Comparison of ENCODE assay signal across 8 cellular contexts in the genomic region with DNA sequence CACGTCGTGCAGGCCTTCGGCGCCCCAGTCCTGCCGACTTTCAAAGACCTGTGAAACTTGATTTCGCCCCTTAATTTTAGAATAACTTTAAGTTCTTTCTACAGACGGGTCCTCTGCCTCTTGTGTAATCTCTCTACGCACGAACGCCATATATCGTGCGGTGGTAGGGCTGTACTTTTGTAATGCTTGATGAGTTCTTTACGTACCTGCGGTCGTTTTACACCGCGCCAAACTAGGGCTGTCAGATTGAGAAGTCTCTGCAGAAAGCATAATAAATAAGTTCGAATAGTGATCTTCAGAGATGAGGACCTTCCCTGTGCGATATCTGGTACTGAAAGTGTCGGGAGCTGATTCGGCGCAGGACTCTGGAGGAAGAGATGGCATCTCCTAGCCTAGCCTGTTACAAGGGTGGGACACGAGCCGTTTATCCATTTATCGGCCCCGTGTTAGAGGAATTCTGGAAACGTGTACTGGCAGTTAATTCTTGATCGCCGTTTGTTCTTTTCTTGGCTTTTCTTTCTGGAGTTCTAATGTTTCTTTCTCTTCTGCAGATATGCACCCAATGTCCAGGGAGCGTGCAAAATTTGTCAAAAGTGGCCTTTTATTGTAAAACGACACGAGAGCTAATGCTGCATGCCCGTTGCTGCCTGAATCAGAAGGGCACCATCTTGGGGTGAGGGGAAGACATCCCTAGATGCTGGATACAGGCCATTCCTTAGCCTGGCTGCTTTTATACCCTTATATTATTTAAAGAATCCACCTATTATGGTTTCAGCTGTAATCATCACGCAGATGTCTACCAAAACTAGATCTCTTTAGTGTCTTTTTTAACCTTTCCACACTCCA. TPM values are rescaled to one million over a fixed set of nuclear protein-coding genes. Genes with fewer than 3 reads are reported as not detected.
DNase-seq lines count a peak whose midpoint lies in the region; ATAC-seq and TF ChIP-seq lines count a peak whose summit lies in the region.

No MANE protein-coding gene starts in this region.

- H3K4me1 ChIP-seq in PC-9 (replicated peaks; ENCODE audit: insufficient read depth) (peaks cover 36% of the 10 kb centered on the region), iPS-15b (ENCODE audit: control insufficient read depth, insufficient read depth, low read length) (peaks cover 2% of the 10 kb centered on the region)

- no peaks in the 10 kb centered on the region for H3K27me3 ChIP-seq in PC-9 (ENCODE audit: insufficient read depth, low read depth)
- H3K27me3 ChIP-seq in iPS-15b (ENCODE audit: control insufficient read depth, insufficient read depth, low read length) = no peaks in the 10 kb centered on the region

- H3K9ac ChIP-seq in iPS-15b (ENCODE audit: low read depth, low read length) = peak overlapping the region; percentile 96

- peak; percentile 32 for DNase-seq in activated T-cell treated with anti-CD3 and anti-CD28 coated beads for 24 hours (ENCODE audit: low read depth)
- DNase-seq in activated T-cell treated with anti-CD3 and anti-CD28 coated beads, Interleukin-2, amount 50 U/mL, for 1 hour = no peak
- no peak for DNase-seq in PC-9
- DNase-seq in stimulated activated CD4-positive, alpha-beta T cell treated with anti-CD3 and anti-CD28 coated beads, TNF-alpha, amount 100 ng/mL, for 48 hours (ENCODE audit: low read depth in 3 of 3) = peak in 2 of 3 donors; percentile 9 to 26
- DNase-seq in NCI-H446 (lab: John Stamatoyannopoulos, UW) = no peak

- intact Hi-C loops in PC-9 (cut with micrococcal nuclease; ENCODE audit: unreplicated experiment) = loop anchor here (5.0 to 10.0 kb wide), 4 partner anchors 69 to 251 kb away; a partner anchor contains a TSS

- H2AFZ ChIP-seq in PC-9 = peak overlapping the region; percentile 92

- no peaks in the 10 kb centered on the region for H4K20me1 ChIP-seq in PC-9 (ENCODE audit: insufficient read depth)

- peaks cover 46% of the 10 kb centered on the region for H3F3A ChIP-seq in PC-9 (ENCODE audit: insufficient read depth, low read depth)

- 0 out of 2 replicates have a peak, but pooled peaks cover 7% of the 10 kb centered on the region for H3K36me3 ChIP-seq in PC-9 (ENCODE audit: low read depth)
- H3K36me3 ChIP-seq in iPS-15b (ENCODE audit: control insufficient read depth, insufficient read depth, low read length) = peaks cover 13% of the 10 kb centered on the region

- TSS peak; percentile 61 for BruUV-seq in PC-9 (replicated peaks; lab: Mats Ljungman, UMichigan)

- H3K9me2 ChIP-seq in PC-9 (ENCODE audit: insufficient read depth) = no peaks in the 10 kb centered on the region

- peak overlapping the region; percentile 82 for H3K4me3 ChIP-seq in PC-9
- H3K4me3 ChIP-seq in iPS-15b (ENCODE audit: low read depth, low read length) = peak overlapping the region; percentile 91

- POLR2A ChIA-PET in PC-9 (lab: Charles Lee; ENCODE audit: unreplicated experiment) = interaction anchor here (0.6 kb wide), 1 partner anchor 144 kb away, joined by 3 read pairs; no protein-coding TSS in a partner anchor

- H3K4me2 ChIP-seq in PC-9 = peak overlapping the region; percentile 93

- peak overlapping the region; percentile 82 for H3K27ac ChIP-seq in PC-9
- H3K27ac ChIP-seq in angular gyrus (ENCODE audit: low read depth, low read length) = peak overlapping the region; percentile 95

- CTCF ChIA-PET in PC-9 (lab: Charles Lee) = interaction anchor here (0.6 kb wide), 1 partner anchor 196 kb away, joined by 3 read pairs; no protein-coding TSS in a partner anchor

- no peak for TF ChIP-seq CTCF in PC-9 (conservative IDR thresholded peaks at IDR 0.05)

- H3K79me2 ChIP-seq in PC-9 (ENCODE audit: low read depth) = peaks cover 28% of the 10 kb centered on the region

- ATAC-seq in HG03097 (IDR thresholded peaks at IDR 0.05; ENCODE audit: low FRiP score, unreplicated experiment) = peak; percentile 1

- H3K9me3 ChIP-seq in PC-9 (ENCODE audit: insufficient read depth, low read depth) = no peaks in the 10 kb centered on the region
- H3K9me3 ChIP-seq in iPS-15b (ENCODE audit: control insufficient read depth, insufficient read depth, low read length) = no peaks in the 10 kb centered on the region

RNA-seq across cellular contexts. Expression of a gene that starts 0.8 kb away (rescaled TPM):
- total RNA-seq in PC-9 (2021) = 49.0 and 70.0 TPM in 2 replicates

RNA-seq across cellular contexts. Expression of a gene that starts 1.0 kb away (rescaled TPM):
- total RNA-seq in PC-9 (2021) = 92.8 and 126 TPM in 2 replicates

RNA-seq across cellular contexts. Expression of a gene that starts 4.3 kb away (rescaled TPM):
- total RNA-seq in PC-9 (2021) = 41.5 and 70.8 TPM in 2 replicates

RNA-seq across cellular contexts. Expression of a gene that starts 50.0 kb away (rescaled TPM):
- 1.5 and 2.3 TPM in 2 replicates for total RNA-seq in PC-9 (2021)

Comparison
In these comparisons a context has a peak if more than half of its experiments do, and no peak if none do; other contexts are left out.
1. DNase-seq: peak in activated T-cell treated with anti-CD3 and anti-CD28 coated beads for 24 hours (single experiment) and stimulated activated CD4-positive, alpha-beta T cell treated with anti-CD3 and anti-CD28 coated beads, TNF-alpha, amount 100 ng/mL, for 48 hours (2 of 3); none in activated T-cell treated with anti-CD3 and anti-CD28 coated beads, Interleukin-2, amount 50 U/mL, for 1 hour (single experiment), PC-9 (0 of 2) and NCI-H446 (0 of 2).